Comparison of ENCODE assay signal across 9 cellular contexts in the genomic region with DNA sequence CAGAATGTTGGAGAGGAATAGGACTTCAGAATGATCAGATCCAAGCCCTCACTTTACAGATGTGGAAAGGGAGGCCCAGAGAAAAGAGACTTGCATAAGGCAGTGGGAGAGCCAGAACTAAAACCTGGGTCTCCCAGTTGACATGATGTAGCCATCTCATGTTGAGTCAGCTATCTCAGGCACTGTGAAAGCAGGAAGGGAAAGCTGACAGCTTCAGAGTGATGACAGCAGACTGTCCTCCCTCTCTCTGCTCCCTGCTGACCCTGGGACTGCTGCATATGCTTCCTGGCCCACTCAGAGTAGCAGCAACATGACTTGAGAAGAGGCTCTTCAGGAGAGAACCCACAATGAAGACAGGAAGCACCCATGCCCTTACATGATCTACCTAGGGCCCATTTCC. TPM values are rescaled to one million over a fixed set of nuclear protein-coding genes. Genes with fewer than 3 reads are reported as not detected.
DNase-seq lines count a peak whose midpoint lies in the region; ATAC-seq and TF ChIP-seq lines count a peak whose summit lies in the region.
"Had no signal": no experiment of that assay in that cellular context is flagged by ENCODE, and none has a peak within 500 bp of the region (broad histone marks: within the 10 kb centered on the region; RNA-seq: fewer than 3 reads in every experiment).

No MANE protein-coding gene starts in this region.

- POLR2A ChIA-PET in GM10248 (lab: Yijun Ruan, JAX), result no interaction called here

- ATAC-seq in GM19351 (IDR thresholded peaks at IDR 0.05; ENCODE audit: unreplicated experiment) (peak; percentile 88), HG02970 (IDR thresholded peaks at IDR 0.05; ENCODE audit: low FRiP score, unreplicated experiment) (peak; percentile 69)

- DNase-seq in GM10248 (ENCODE audit: extremely low spot score) (peak; percentile 54), RPMI7951 (ENCODE audit: low read depth) (peak; percentile 21), dedifferentiated amniotic fluid mesenchymal stem cell (ENCODE audit: extremely low spot score) (no peak), ACHN (no peak), mesenteric fat pad (ENCODE audit: low spot score) (no peak), NCI-H526 treated with DMSO at 0.1 percent for 48 hours (lab: John Stamatoyannopoulos, UW) (no peak)
- DNase-seq: NCI-H226 had no signal

- CTCF ChIA-PET in GM10248 (lab: Yijun Ruan, JAX), result interaction anchor here (1.0 to 3.4 kb wide), 6 partner anchors 10 to 231 kb away, joined by 3 to 12 read pairs (median 4); no protein-coding TSS in a partner anchor

- TF ChIP-seq CTCF in GM10248 (IDR thresholded peaks at IDR 0.05; ENCODE audit: control extremely low read depth, extremely low read depth, low read depth, missing control alignments), result no peak

- in situ Hi-C loops in ACHN (cut with HindIII; ENCODE audit: low pct_ligation_motif_present, low pct_unique_long_range_greater_than_20kb, low sequenced_read_pairs), result no loop called here

RNA-seq across cellular contexts. Expression of a gene that starts 14.7 kb away (rescaled TPM):
- total RNA-seq in RPMI7951 (2014; rRNA removed; shearing (Covaris generic)), result 2.4 and 3.6 TPM in 2 replicates
- total RNA-seq in mesenteric fat pad, result 8.5 TPM

Comparison
In these comparisons a context has a peak if more than half of its experiments do, and no peak if none do; other contexts are left out.
1. DNase-seq: peak in GM10248 (single experiment) and RPMI7951 (single experiment); none in dedifferentiated amniotic fluid mesenchymal stem cell (single experiment), ACHN (single experiment), mesenteric fat pad (single experiment) and NCI-H526 treated with DMSO at 0.1 percent for 48 hours (single experiment).